In the genomic region with DNA sequence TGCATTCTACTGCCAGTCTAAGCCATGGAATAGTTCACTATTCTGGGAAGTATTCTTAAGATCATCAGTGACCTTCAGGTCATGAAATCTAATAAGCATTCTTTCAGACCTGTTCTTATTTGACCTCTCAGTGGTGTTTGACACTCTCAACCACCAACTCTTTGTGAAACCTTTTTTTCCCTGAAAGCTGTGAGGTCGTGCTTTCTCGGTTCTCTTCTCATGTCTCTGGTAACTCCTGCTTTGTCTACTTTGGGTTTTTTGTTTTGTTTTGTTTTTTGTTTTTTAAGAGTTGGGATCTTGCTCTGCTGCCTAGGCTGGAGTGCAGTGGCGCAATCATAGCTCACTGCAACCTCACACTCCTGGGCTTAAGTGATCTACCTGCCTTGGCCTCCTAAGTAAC, we compare ENCODE assay signal across 16 cellular contexts. TPM values are rescaled to one million over a fixed set of nuclear protein-coding genes. Genes with fewer than 3 reads are reported as not detected.
DNase-seq lines count a peak whose midpoint lies in the region; ATAC-seq and TF ChIP-seq lines count a peak whose summit lies in the region.
"Had no signal": no experiment of that assay in that cellular context is flagged by ENCODE, and none has a peak within 500 bp of the region (broad histone marks: within the 10 kb centered on the region; RNA-seq: fewer than 3 reads in every experiment).

No MANE protein-coding gene starts in this region.

- ATAC-seq in GM21825 (IDR thresholded peaks at IDR 0.05; ENCODE audit: unreplicated experiment): peak; percentile 82
- peak; percentile 70 for ATAC-seq in HG03439 (IDR thresholded peaks at IDR 0.05; ENCODE audit: unreplicated experiment)
- peak; percentile 78 to 79 for ATAC-seq in stimulated activated naive B cell treated with anti-CD40 and anti-IgM and Interleukin-4, amounts not matched to agents 10 μg/mL and 1 μg/mL and 100 μg/mL, for 72 hours (replicated peaks)
- ATAC-seq: T-helper 17 cell had no signal

- DNase-seq in activated CD4-positive, alpha-beta T cell treated with anti-CD3 and anti-CD28 coated beads, Interleukin-2, amount 10 ng/mL, durations not matched to agents 24 days and 14 days: no peak
- no peak for DNase-seq in activated CD4-positive, alpha-beta T cell treated with anti-CD3 and anti-CD28 coated beads for 4 hours
- no peak for DNase-seq in stimulated activated naive B cell treated with anti-CD40 and anti-IgM and Interleukin-4, amounts not matched to agents 10 μg/mL and 1 μg/mL and 100 μg/mL, for 72 hours
- DNase-seq in hippocampal formation (lab: John Stamatoyannopoulos, UW) (no peak), thyroid gland (no peak)
- no peak for DNase-seq in stimulated activated CD4-positive, alpha-beta T cell treated with anti-CD3 and anti-CD28 coated beads, Interleukin-15, amount 100 ng/mL, for 24 hours
- DNase-seq: activated CD8-positive, alpha-beta memory T cell treated with anti-CD3 and anti-CD28 coated beads, Interleukin-2, amount 50 U/mL, for 4 hours; DND-41; esophagus squamous epithelium; H7; islet precursor cell; stimulated activated CD4-positive, alpha-beta T cell treated with anti-CD3 and anti-CD28 coated beads, Interleukin-4, amount 100 ng/mL, for 1 hour; T-helper 17 cell; tibial artery had no signal

- H3K36me3 ChIP-seq in thyroid gland: no peaks in the 10 kb centered on the region
- H3K36me3 ChIP-seq: esophagus squamous epithelium, tibial artery had no signal

- H3K4me3 Mint-ChIP-seq in activated CD4-positive, alpha-beta T cell treated with anti-CD3 and anti-CD28 coated beads, Interleukin-2, amount 10 ng/mL, durations not matched to agents 24 days and 14 days: no peak overlapping the region
- H3K4me3 Mint-ChIP-seq in stimulated activated naive B cell treated with anti-CD40 and anti-IgM and Interleukin-4, amounts not matched to agents 10 μg/mL and 1 μg/mL and 100 μg/mL, for 72 hours: peak overlapping the region; percentile 22 to 46
- H3K4me3 Mint-ChIP-seq: T-helper 17 cell had no signal

- peak overlapping the region; percentile 74 for H3K27ac Mint-ChIP-seq in activated CD4-positive, alpha-beta T cell treated with anti-CD3 and anti-CD28 coated beads, Interleukin-2, amount 10 ng/mL, durations not matched to agents 24 days and 14 days
- H3K27ac Mint-ChIP-seq in stimulated activated naive B cell treated with anti-CD40 and anti-IgM and Interleukin-4, amounts not matched to agents 10 μg/mL and 1 μg/mL and 100 μg/mL, for 72 hours: no peak overlapping the region

- no peaks in the 10 kb centered on the region for H3K27me3 Mint-ChIP-seq in activated CD4-positive, alpha-beta T cell treated with anti-CD3 and anti-CD28 coated beads, Interleukin-2, amount 10 ng/mL, durations not matched to agents 24 days and 14 days
- H3K27me3 Mint-ChIP-seq in stimulated activated naive B cell treated with anti-CD40 and anti-IgM and Interleukin-4, amounts not matched to agents 10 μg/mL and 1 μg/mL and 100 μg/mL, for 72 hours: no peaks in the 10 kb centered on the region
- H3K27me3 Mint-ChIP-seq: T-helper 17 cell had no signal

- no peak overlapping the region for H3K4me3 ChIP-seq in thyroid gland (replicated peaks in 1 of 3)
- H3K4me3 ChIP-seq: esophagus squamous epithelium, tibial artery had no signal

- H3K27ac ChIP-seq in thyroid gland: no peak overlapping the region
- H3K27ac ChIP-seq: esophagus squamous epithelium, tibial artery had no signal

- no peaks in the 10 kb centered on the region for H3K9me3 ChIP-seq in thyroid gland
- H3K9me3 ChIP-seq: esophagus squamous epithelium, tibial artery had no signal

- TF ChIP-seq CTCF in thyroid gland (IDR thresholded peaks at IDR 0.05): no peak

- WGBS in thyroid gland, 2 donors: 93 to 94% methylated on average over 3 of the region's 3 CpGs

- H3K4me1 Mint-ChIP-seq in activated CD4-positive, alpha-beta T cell treated with anti-CD3 and anti-CD28 coated beads, Interleukin-2, amount 10 ng/mL, durations not matched to agents 24 days and 14 days: peaks cover 27% of the 10 kb centered on the region
- H3K4me1 Mint-ChIP-seq in stimulated activated naive B cell treated with anti-CD40 and anti-IgM and Interleukin-4, amounts not matched to agents 10 μg/mL and 1 μg/mL and 100 μg/mL, for 72 hours: peaks cover 29 to 72% of the 10 kb centered on the region in 2 donors

- no peaks in the 10 kb centered on the region for H3K9me3 Mint-ChIP-seq in activated CD4-positive, alpha-beta T cell treated with anti-CD3 and anti-CD28 coated beads, Interleukin-2, amount 10 ng/mL, durations not matched to agents 24 days and 14 days
- H3K9me3 Mint-ChIP-seq in stimulated activated naive B cell treated with anti-CD40 and anti-IgM and Interleukin-4, amounts not matched to agents 10 μg/mL and 1 μg/mL and 100 μg/mL, for 72 hours: peaks cover 6 to 7% of the 10 kb centered on the region in 2 donors

- intact Hi-C loops in activated CD4-positive, alpha-beta T cell treated with anti-CD3 and anti-CD28 coated beads, Interleukin-2, amount 10 ng/mL, durations not matched to agents 24 days and 14 days (cut with micrococcal nuclease): no loop called here
- intact Hi-C loops in thyroid gland (cut with DNase I): no loop called here

- H3K27me3 ChIP-seq in thyroid gland: no peaks in the 10 kb centered on the region
- H3K27me3 ChIP-seq: esophagus squamous epithelium, tibial artery had no signal

- H3K4me1 ChIP-seq in thyroid gland: peaks cover 8 to 16% of the 10 kb centered on the region in 2 donors

- no peaks in the 10 kb centered on the region for H3K36me3 Mint-ChIP-seq in activated CD4-positive, alpha-beta T cell treated with anti-CD3 and anti-CD28 coated beads, Interleukin-2, amount 10 ng/mL, durations not matched to agents 24 days and 14 days (ENCODE audit: low read depth)
- peaks cover 7 to 14% of the 10 kb centered on the region in 2 donors for H3K36me3 Mint-ChIP-seq in stimulated activated naive B cell treated with anti-CD40 and anti-IgM and Interleukin-4, amounts not matched to agents 10 μg/mL and 1 μg/mL and 100 μg/mL, for 72 hours

- no peak for TF ChIP-seq POLR2A in thyroid gland (IDR thresholded peaks at IDR 0.05)

RNA-seq across cellular contexts. Expression of a gene that starts 56.3 kb away (rescaled TPM):
- 17.2 and 17.5 TPM in 2 replicates for total RNA-seq in activated CD4-positive, alpha-beta T cell treated with anti-CD3 and anti-CD28 coated beads, Interleukin-2, amount 10 ng/mL, durations not matched to agents 24 days and 14 days
- total RNA-seq in thyroid gland: 10 to 100 TPM; 14.0 to 45.5 (median 19.8) TPM
